Comparison of ENCODE assay signal across 22 cellular contexts in the genomic region with DNA sequence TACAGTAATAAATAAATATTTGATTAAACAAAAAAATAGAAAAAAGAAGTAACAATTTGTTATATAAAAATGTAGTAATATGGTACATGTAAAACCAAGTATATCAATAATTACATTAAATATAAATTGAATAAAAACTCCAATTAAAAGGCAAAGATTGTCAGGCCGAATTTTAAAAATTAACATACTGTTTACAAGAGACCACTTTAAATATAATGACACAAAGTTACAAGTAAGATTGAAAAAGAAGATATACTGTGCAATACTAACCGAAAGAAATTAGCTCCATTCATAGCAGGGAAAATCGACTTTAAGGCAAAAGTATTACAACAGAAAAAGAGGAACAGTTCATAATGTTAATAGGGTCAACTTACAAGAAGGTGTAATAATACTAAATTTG.
"Had no signal": no experiment of that assay in that cellular context is flagged by ENCODE, and none has a peak within 500 bp of the region (broad histone marks: within the 10 kb centered on the region; RNA-seq: fewer than 3 reads in every experiment).

No MANE protein-coding gene starts in this region.

- H3K4me1 ChIP-seq: esophagus muscularis mucosa, foreskin keratinocyte, gastroesophageal sphincter, heart left ventricle, left lung, lower lobe of right lung had no signal

- H3K9me3 ChIP-seq: mucosa of descending colon had no signal

- H3K27ac ChIP-seq: coronary artery, dorsolateral prefrontal cortex, esophagus muscularis mucosa, foreskin keratinocyte, gastroesophageal sphincter, heart left ventricle, left lung, lower lobe of right lung had no signal

- ATAC-seq: foreskin keratinocyte; gastroesophageal sphincter; heart left ventricle; left cardiac atrium; left lung; left ventricle myocardium superior; lower lobe of right lung; mucosa of descending colon; naive thymus-derived CD8-positive, alpha-beta T cell had no signal

- H3K4me3 ChIP-seq: coronary artery, dorsolateral prefrontal cortex, esophagus muscularis mucosa, gastroesophageal sphincter, heart left ventricle, left lung, lower lobe of right lung, mucosa of descending colon had no signal

- DNase-seq: dermis blood vessel endothelial cell; dorsolateral prefrontal cortex; effector CD4-positive, alpha-beta T cell; effector memory CD4-positive, alpha-beta T cell; foreskin keratinocyte; heart left ventricle; hippocampal formation; immature natural killer cell; islet precursor cell; left cardiac atrium; left lung; left ventricle myocardium superior; lower lobe of right lung; mesenchymal stem cell; mucosa of descending colon; naive B cell; naive thymus-derived CD8-positive, alpha-beta T cell had no signal

- FAIRE-seq: colon, endothelial cell of umbilical vein had no signal

- H3K36me3 ChIP-seq: esophagus muscularis mucosa, gastroesophageal sphincter, heart left ventricle, left lung, lower lobe of right lung had no signal
